In the genomic region with DNA sequence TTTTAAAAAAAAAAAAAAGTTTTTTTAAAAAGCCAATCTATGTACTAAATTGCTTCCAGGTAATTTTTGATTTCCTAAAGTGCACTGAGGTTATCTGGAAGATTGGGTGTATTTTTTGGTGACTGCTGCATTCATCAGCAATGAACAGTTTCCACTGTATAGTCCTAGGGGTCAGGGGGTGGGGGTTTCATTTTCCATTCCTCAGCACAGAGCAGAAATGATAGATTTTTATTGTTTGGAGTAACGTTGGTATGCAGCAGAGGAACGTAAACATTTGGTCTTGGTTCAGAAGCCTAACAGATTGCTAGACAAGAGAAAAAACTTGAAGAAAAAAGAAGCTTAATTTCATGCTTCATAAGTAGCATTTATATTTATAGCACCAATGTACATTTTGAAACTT, we compare ENCODE assay signal across 27 cellular contexts. TPM values are rescaled to one million over a fixed set of nuclear protein-coding genes. Genes with fewer than 3 reads are reported as not detected.
DNase-seq lines count a peak whose midpoint lies in the region; ATAC-seq and TF ChIP-seq lines count a peak whose summit lies in the region.
"Had no signal": no experiment of that assay in that cellular context is flagged by ENCODE, and none has a peak within 500 bp of the region (broad histone marks: within the 10 kb centered on the region; RNA-seq: fewer than 3 reads in every experiment).

No MANE protein-coding gene starts in this region.

- POLR2A ChIA-PET in activated CD4-positive, alpha-beta T cell treated with anti-CD3 and anti-CD28 coated beads for 36 hours (lab: Charles Lee) = no interaction called here

- H3K4me2 ChIP-seq in OCI-LY3 (ENCODE audit: low read length) = peak overlapping the region; percentile 76

- no peak overlapping the region for H3K27ac ChIP-seq in OCI-LY3 (ENCODE audit: low read length)
- H3K27ac ChIP-seq: 22Rv1, C4-2B, esophagus muscularis mucosa, parathyroid adenoma had no signal

- no peak for ATAC-seq in activated CD4-positive, alpha-beta T cell treated with anti-CD3 and anti-CD28 coated beads for 36 hours
- ATAC-seq in GM21528 (IDR thresholded peaks at IDR 0.05; ENCODE audit: low FRiP score, unreplicated experiment) (peak; percentile 13), HG02763 (IDR thresholded peaks at IDR 0.05; ENCODE audit: unreplicated experiment) (no peak), HG03565 (IDR thresholded peaks at IDR 0.05; ENCODE audit: unreplicated experiment) (no peak)
- ATAC-seq: heart right ventricle, left ventricle myocardium superior had no signal

- peaks cover 37% of the 10 kb centered on the region for H3K36me3 ChIP-seq in OCI-LY3 (replicated peaks; ENCODE audit: low read depth, low read length)

- CTCF ChIA-PET in activated CD4-positive, alpha-beta T cell treated with anti-CD3 and anti-CD28 coated beads for 36 hours (lab: Charles Lee) = interaction anchor here (0.5 to 1.9 kb wide), 6 partner anchors 8 to 381 kb away, joined by 3 to 9 read pairs (median 4); partner anchors contain the start of gene PHLPP1

- H4K20me1 ChIP-seq in OCI-LY3 (ENCODE audit: insufficient read depth, low read length) = peaks cover 5% of the 10 kb centered on the region; the same call in 1 of the 2 replicates

- no peaks in the 10 kb centered on the region for H3K9me3 Mint-ChIP-seq in activated CD4-positive, alpha-beta T cell treated with anti-CD3 and anti-CD28 coated beads for 36 hours (ENCODE audit: low read depth)
- H3K9me3 Mint-ChIP-seq: central memory CD8-positive, alpha-beta T cell had no signal

- peak; percentile 39 for DNase-seq in activated CD4-positive, alpha-beta T cell treated with anti-CD3 and anti-CD28 coated beads for 36 hours
- DNase-seq in activated CD4-positive, alpha-beta T cell treated with anti-CD3 and anti-CD28 coated beads, Interleukin-2, amount 50 U/mL, for 48 hours = no peak
- peak; percentile 14 for DNase-seq in fibroblast of villous mesenchyme (ENCODE audit: low read depth)
- no peak for DNase-seq in HPDE6-E6E7 (ENCODE audit: extremely low spot score)
- DNase-seq: activated CD8-positive, alpha-beta memory T cell treated with anti-CD3 and anti-CD28 coated beads for 24 hours; DMS79 treated with DMSO at 0.1 percent for 48 hours; foreskin melanocyte; GDM1; heart right ventricle; kidney; left ventricle myocardium superior; NCI-H1092; NCI-H1694; NCI-H446; NCI-H748 treated with DMSO at 0.1 percent for 48 hours; retina; stimulated activated naive CD4-positive, alpha-beta T cell had no signal

- no peak overlapping the region for H3K9ac ChIP-seq in OCI-LY3 (ENCODE audit: low read length)
- H3K9ac ChIP-seq: parathyroid adenoma had no signal

- TF ChIP-seq CTCF in OCI-LY3 (IDR thresholded peaks at IDR 0.05; ENCODE audit: low read depth, low read length) = no peak
- TF ChIP-seq CTCF in fibroblast of villous mesenchyme (IDR thresholded peaks at IDR 0.05; ENCODE audit: insufficient read depth, low read depth, low read length) = no peak

- H3K4me3 ChIP-seq in OCI-LY3 (ENCODE audit: low read length) (no peak overlapping the region), fibroblast of villous mesenchyme (ENCODE audit: low read depth, low read length) (no peak overlapping the region)
- H3K4me3 ChIP-seq: esophagus muscularis mucosa, skin epidermis had no signal

- H3K4me1 Mint-ChIP-seq in activated CD4-positive, alpha-beta T cell treated with anti-CD3 and anti-CD28 coated beads for 36 hours = peaks cover 21% of the 10 kb centered on the region

- no peak overlapping the region for H2AFZ ChIP-seq in OCI-LY3 (ENCODE audit: low read depth, low read length)
- H2AFZ ChIP-seq: parathyroid adenoma had no signal

- peak overlapping the region; percentile 55 for H3K27ac Mint-ChIP-seq in activated CD4-positive, alpha-beta T cell treated with anti-CD3 and anti-CD28 coated beads for 36 hours

- intact Hi-C loops in activated CD4-positive, alpha-beta T cell treated with anti-CD3 and anti-CD28 coated beads for 36 hours (cut with DNase I, micrococcal nuclease) = no loop called here

- H3K4me3 Mint-ChIP-seq in activated CD4-positive, alpha-beta T cell treated with anti-CD3 and anti-CD28 coated beads for 36 hours = no peak overlapping the region
- H3K4me3 Mint-ChIP-seq: central memory CD8-positive, alpha-beta T cell had no signal

- H3K27me3 ChIP-seq in OCI-LY3 (ENCODE audit: low read depth, low read length) = no peaks in the 10 kb centered on the region
- H3K27me3 ChIP-seq: esophagus muscularis mucosa, heart right ventricle had no signal

- H3K79me2 ChIP-seq in OCI-LY3 (ENCODE audit: low read length) = 0 out of 2 replicates have a peak, but pooled peaks cover 6% of the 10 kb centered on the region

- H3K36me3 Mint-ChIP-seq in activated CD4-positive, alpha-beta T cell treated with anti-CD3 and anti-CD28 coated beads for 36 hours (ENCODE audit: low read depth) = peaks cover 50% of the 10 kb centered on the region

- H3K27me3 Mint-ChIP-seq in activated CD4-positive, alpha-beta T cell treated with anti-CD3 and anti-CD28 coated beads for 36 hours = no peaks in the 10 kb centered on the region
- H3K27me3 Mint-ChIP-seq: central memory CD8-positive, alpha-beta T cell had no signal

- H3K9me3 ChIP-seq in OCI-LY3 (ENCODE audit: insufficient read depth, low read length) = no peaks in the 10 kb centered on the region
- H3K9me3 ChIP-seq: esophagus muscularis mucosa, heart right ventricle had no signal

- H3K4me1 ChIP-seq in OCI-LY3 (ENCODE audit: low read length) = peaks cover 28% of the 10 kb centered on the region
- H3K4me1 ChIP-seq: parathyroid adenoma had no signal

RNA-seq across cellular contexts. Expression of gene ZCCHC2, which starts 54.9 kb away (rescaled TPM):
- total RNA-seq in activated CD4-positive, alpha-beta T cell treated with anti-CD3 and anti-CD28 coated beads for 36 hours = 10 to 100 TPM; 26.1 to 40.1 TPM
- 5.5 and 9.5 TPM in 2 replicates for total RNA-seq in fibroblast of villous mesenchyme

Comparison
In these comparisons a context has a peak if more than half of its experiments do, and no peak if none do; other contexts are left out.
1. DNase-seq: peak in activated CD4-positive, alpha-beta T cell treated with anti-CD3 and anti-CD28 coated beads for 36 hours (single experiment) and fibroblast of villous mesenchyme (single experiment); none in activated CD4-positive, alpha-beta T cell treated with anti-CD3 and anti-CD28 coated beads, Interleukin-2, amount 50 U/mL, for 48 hours (0 of 2) and HPDE6-E6E7 (single experiment).